14 cellular contexts compared by ENCODE assay signal in the genomic region with DNA sequence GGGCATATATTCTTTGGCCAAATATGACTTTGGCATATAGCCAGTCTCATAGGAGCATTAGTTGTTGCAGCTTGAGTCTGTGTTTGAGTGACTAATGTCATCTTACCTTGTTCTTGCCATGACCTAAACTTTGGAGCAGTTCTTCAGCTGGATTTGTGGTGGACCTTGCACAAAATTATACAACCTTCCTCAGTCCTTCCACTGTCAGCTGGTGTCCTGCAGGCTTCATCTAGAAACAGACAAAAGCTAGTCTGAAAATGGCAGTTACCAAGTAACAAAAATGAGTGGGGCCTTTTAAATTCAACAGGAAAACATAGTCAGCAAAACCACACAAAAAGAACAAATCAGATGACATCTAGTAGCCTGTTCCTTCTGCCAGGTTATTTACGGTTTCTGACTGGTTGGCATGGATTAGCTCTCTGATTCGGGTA. TPM values are rescaled to one million over a fixed set of nuclear protein-coding genes. Genes with fewer than 3 reads are reported as not detected.
DNase-seq lines count a peak whose midpoint lies in the region; ATAC-seq, FAIRE-seq and TF ChIP-seq lines count a peak whose summit lies in the region.
"Had no signal": no experiment of that assay in that cellular context is flagged by ENCODE, and none has a peak within 500 bp of the region (broad histone marks: within the 10 kb centered on the region; RNA-seq: fewer than 3 reads in every experiment).

No MANE protein-coding gene starts in this region.

- no peaks in the 10 kb centered on the region for H3K27me3 ChIP-seq in pancreas

- FAIRE-seq in pancreas (lab: Jason Lieb, UNC) = no peak

- POLR2A ChIA-PET in RWPE1 (lab: Yijun Ruan, JAX; ENCODE audit: low non-redundant PET) = interaction anchor here (0.6 kb wide), 2 partner anchors 54 to 676 kb away, joined by 4 to 9 read pairs; no protein-coding TSS in a partner anchor

- no peaks in the 10 kb centered on the region for H3K9me3 ChIP-seq in pancreas

- ATAC-seq in esophagus mucosa (peak; percentile 65), pancreas (peak in 3 of 4 donors; percentile 44 to 81 (median 66))
- ATAC-seq: activated CD8-positive, alpha-beta memory T cell treated with anti-CD3 and anti-CD28 coated beads, Interleukin-2, amount 10 ng/mL, durations not matched to agents 7 days and 5 days had no signal

- H3K27ac ChIP-seq in RWPE1 = no peak overlapping the region
- peak overlapping the region in 2 of 4 donors; percentile 33 to 52 for H3K27ac ChIP-seq in pancreas
- H3K27ac ChIP-seq: VCaP had no signal

- TF ChIP-seq CTCF in AG10803 (conservative IDR thresholded peaks at IDR 0.05; ENCODE audit: low read length) (no peak), RWPE1 (conservative IDR thresholded peaks at IDR 0.05; ENCODE audit: low read depth) (no peak), pancreas (IDR thresholded peaks at IDR 0.05) (no peak)

- no peak overlapping the region for H3K4me3 ChIP-seq in AG10803 (ENCODE audit: low read length)
- H3K4me3 ChIP-seq in pancreas = no peak overlapping the region
- H3K4me3 ChIP-seq: lung had no signal

- H3K4me1 ChIP-seq in pancreas = peaks cover 0 to 11% (median 8%) of the 10 kb centered on the region in 3 donors

- intact Hi-C loops in pancreas (cut with DNase I) = no loop called here

- WGBS in pancreas, 2 donors = 16 to 17% methylated on average over 2 of the region's 2 CpGs

- DNase-seq in AG10803 (ENCODE audit: low read depth) (peak; percentile 15), RWPE1 (ENCODE audit: low spot score) (peak; percentile 38), pancreas (no peak), NCI-H2029 treated with DMSO at 0.1 percent for 48 hours (lab: John Stamatoyannopoulos, UW) (no peak), cerebellar cortex (ENCODE audit: low spot score) (no peak), NCI-H1436 (lab: John Stamatoyannopoulos, UW) (no peak)
- DNase-seq in activated T-cell treated with anti-CD3 and anti-CD28 coated beads, Interleukin-2, amount 50 U/mL, for 1 hour = no peak
- DNase-seq: activated CD8-positive, alpha-beta memory T cell treated with anti-CD3 and anti-CD28 coated beads, Interleukin-2, amount 10 ng/mL, durations not matched to agents 7 days and 5 days; activated naive CD4-positive, alpha-beta T cell; cerebellar nuclear complex; NCI-H2081 treated with DMSO at 0.1 percent for 48 hours had no signal

- no peaks in the 10 kb centered on the region for H3K36me3 ChIP-seq in pancreas

- CTCF ChIA-PET in RWPE1 (lab: Yijun Ruan, JAX) = interaction anchor here (0.6 kb wide), 2 partner anchors 17 to 1756 kb away, joined by 5 to 6 read pairs; no protein-coding TSS in a partner anchor

RNA-seq across cellular contexts. Expression of a gene that starts 59.5 kb away (rescaled TPM):
- total RNA-seq in esophagus mucosa (5.5 TPM), pancreas (1 to 10 TPM; 3.6 to 7.8 (median 4.8) TPM)
- polyA plus RNA-seq in pancreas = 1 to 10 TPM; 2.9 to 5.5 TPM

Comparison
In these comparisons a context has a peak if more than half of its experiments do, and no peak if none do; other contexts are left out.
1. DNase-seq: peak in AG10803 (single experiment) and RWPE1 (single experiment); none in pancreas (0 of 6), NCI-H2029 treated with DMSO at 0.1 percent for 48 hours (single experiment), activated T-cell treated with anti-CD3 and anti-CD28 coated beads, Interleukin-2, amount 50 U/mL, for 1 hour (single experiment), cerebellar cortex (single experiment) and NCI-H1436 (single experiment).